ENCODE assay signal across 21 cellular contexts in the genomic region with DNA sequence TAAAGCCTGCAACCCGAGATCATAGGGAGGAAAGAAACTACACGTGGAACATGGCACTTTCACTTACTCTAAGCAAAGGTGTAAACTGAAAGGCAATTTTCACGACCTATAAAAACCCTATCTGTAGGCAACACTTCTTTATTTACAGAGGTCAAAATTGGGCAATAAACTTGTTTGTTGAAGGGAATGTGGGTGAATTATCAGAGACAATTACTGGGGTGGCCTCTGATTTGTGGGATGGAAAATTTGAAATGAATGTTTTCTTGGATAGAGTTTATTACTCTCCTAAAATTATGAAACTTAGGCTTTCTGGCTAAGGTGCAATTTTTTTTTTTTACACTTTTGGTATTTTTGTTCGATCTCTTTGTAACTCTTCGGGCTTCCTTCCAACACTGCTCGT.
"Had no signal": no experiment of that assay in that cellular context is flagged by ENCODE, and none has a peak within 500 bp of the region (broad histone marks: within the 10 kb centered on the region; RNA-seq: fewer than 3 reads in every experiment).

No MANE protein-coding gene starts in this region.

- ATAC-seq: effector memory CD8-positive, alpha-beta T cell; left cardiac atrium; lower lobe of right lung; pancreas; right cardiac atrium; stimulated activated effector memory CD8-positive, alpha-beta T cell treated with anti-CD3 and anti-CD28 coated beads, Interleukin-12 subunit alpha, Interleukin-12 subunit beta, amount 100 ng/mL, for 72 hours; stimulated activated naive CD8-positive, alpha-beta T cell treated with anti-CD3 and anti-CD28 coated beads, Interleukin-15, Interleukin-2, amounts not matched to agents 100 U/mL and 50 U/mL, for 24 hours had no signal

- H3K27me3 ChIP-seq: esophagus squamous epithelium, pancreas, suprapubic skin, thyroid gland had no signal

- H3K36me3 ChIP-seq: esophagus squamous epithelium, left ventricle myocardium inferior, lower lobe of right lung, pancreas, suprapubic skin, thyroid gland had no signal

- H3K4me2 ChIP-seq: smooth muscle cell had no signal

- H3K4me3 ChIP-seq: dorsolateral prefrontal cortex, esophagus squamous epithelium, left ventricle myocardium inferior, lower lobe of right lung, pancreas, smooth muscle cell, suprapubic skin, thyroid gland had no signal

- H3K9me3 ChIP-seq: esophagus squamous epithelium, left ventricle myocardium inferior, lower lobe of right lung, pancreas, suprapubic skin, thyroid gland had no signal

- H3K4me1 ChIP-seq: esophagus squamous epithelium, left ventricle myocardium inferior, lower lobe of right lung, pancreas, suprapubic skin, thyroid gland had no signal

- DNase-seq: cortex of kidney; dorsolateral prefrontal cortex; effector memory CD8-positive, alpha-beta T cell; esophagus squamous epithelium; foreskin fibroblast; immature natural killer cell; kidney; left cardiac atrium; left ventricle myocardium inferior; lower lobe of right lung; naive B cell; occipital lobe; pancreas; right cardiac atrium; stimulated activated CD4-positive, alpha-beta T cell treated with anti-CD3 and anti-CD28 coated beads, Interleukin-2, amount 100 ng/mL, for 48 hours; stimulated activated CD8-positive, alpha-beta memory T cell treated with anti-CD3 and anti-CD28 coated beads, Interleukin-4, amount 100 ng/mL, for 48 hours; stimulated activated naive CD8-positive, alpha-beta T cell treated with anti-CD3 and anti-CD28 coated beads, Interleukin-15, Interleukin-2, amounts not matched to agents 100 U/mL and 50 U/mL, for 24 hours; thyroid gland had no signal

- H3K27ac ChIP-seq: dorsolateral prefrontal cortex, esophagus squamous epithelium, left ventricle myocardium inferior, lower lobe of right lung, pancreas, suprapubic skin, thyroid gland had no signal
